8 cellular contexts compared by ENCODE assay signal in the genomic region with DNA sequence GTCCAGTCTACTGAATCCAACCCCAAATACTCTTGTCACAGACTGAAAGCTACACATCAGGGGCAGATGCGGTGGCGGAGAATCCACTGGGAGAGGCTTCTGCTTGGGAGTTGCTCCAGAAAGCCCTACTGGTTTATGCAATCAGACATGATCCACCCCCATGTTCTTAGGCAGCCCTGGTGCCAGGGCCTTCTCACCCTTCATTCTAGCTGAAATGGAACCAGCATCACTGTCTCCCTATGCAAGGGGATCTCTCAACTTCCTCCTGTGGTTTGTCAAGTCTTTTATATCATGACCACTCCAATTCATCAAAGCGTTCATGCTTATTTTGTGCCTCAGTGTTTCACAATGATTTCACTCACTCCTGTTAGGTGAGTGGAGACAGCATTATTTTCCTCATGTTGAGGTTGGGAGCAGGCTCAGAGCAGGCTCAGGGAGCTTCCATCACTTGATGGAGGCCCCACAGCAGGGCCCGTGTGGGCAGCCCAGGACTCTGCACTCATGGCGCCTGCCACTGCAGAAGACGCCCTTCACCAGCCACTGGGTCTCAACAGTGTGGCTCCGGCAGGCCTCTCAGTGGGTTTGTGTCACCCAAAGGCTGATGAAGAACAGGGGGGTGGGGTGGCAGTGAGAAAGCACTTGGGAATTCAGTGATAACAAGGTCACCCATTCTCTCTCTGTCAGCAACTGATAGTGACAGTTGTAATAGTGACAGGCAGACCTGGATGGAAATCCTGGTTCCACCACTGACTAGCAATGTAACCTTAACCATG.
DNase-seq lines count a peak whose midpoint lies in the region; ATAC-seq and TF ChIP-seq lines count a peak whose summit lies in the region.

No MANE protein-coding gene starts in this region.

- TF ChIP-seq CTCF in HFFc6 (IDR thresholded peaks at IDR 0.05): no peak

- no peak overlapping the region for H3K4me3 ChIP-seq in muscle layer of duodenum (ENCODE audit: low read depth in 1 of 2, low read length in 2 of 2)

- H3K27ac ChIP-seq in muscle layer of duodenum (ENCODE audit: low read length): peak overlapping the region; percentile 35

- no peaks in the 10 kb centered on the region for H3K36me3 ChIP-seq in muscle layer of duodenum (ENCODE audit: control insufficient read depth in 1 of 2, insufficient read depth in 2 of 2, low read length in 2 of 2)

- peak overlapping the region; percentile 6 for H3K4me3 Mint-ChIP-seq in activated naive CD4-positive, alpha-beta T cell treated with anti-CD3 and anti-CD28 coated beads, Interleukin-2, amount 10 ng/mL, durations not matched to agents 7 days and 5 days
- H3K4me3 Mint-ChIP-seq in HFFc6: no peak overlapping the region

- DNase-seq in KBM-7 (peak; percentile 28), NCI-H128 (lab: John Stamatoyannopoulos, UW; ENCODE audit: unreplicated experiment) (no peak), NCI-H1436 treated with DMSO at 0.1 percent for 48 hours (lab: John Stamatoyannopoulos, UW) (no peak), HFFc6 (no peak)
- DNase-seq in activated naive CD4-positive, alpha-beta T cell treated with anti-CD3 and anti-CD28 coated beads, Interleukin-2, amount 10 ng/mL, durations not matched to agents 7 days and 5 days: no peak

- H3K4me1 ChIP-seq in muscle layer of duodenum (ENCODE audit: control insufficient read depth in 1 of 2, insufficient read depth in 2 of 2, low read length in 2 of 2): peaks cover 5% of the 10 kb centered on the region in 2 donors

- H3K27me3 Mint-ChIP-seq in activated naive CD4-positive, alpha-beta T cell treated with anti-CD3 and anti-CD28 coated beads, Interleukin-2, amount 10 ng/mL, durations not matched to agents 7 days and 5 days: no peaks in the 10 kb centered on the region
- H3K27me3 Mint-ChIP-seq in HFFc6 (ENCODE audit: insufficient read depth): no peaks in the 10 kb centered on the region; the same call in none of the 2 replicates

- H3K9me3 Mint-ChIP-seq in activated naive CD4-positive, alpha-beta T cell treated with anti-CD3 and anti-CD28 coated beads, Interleukin-2, amount 10 ng/mL, durations not matched to agents 7 days and 5 days: no peaks in the 10 kb centered on the region
- no peaks in the 10 kb centered on the region for H3K9me3 Mint-ChIP-seq in HFFc6

- peaks cover 13% of the 10 kb centered on the region for H3K36me3 Mint-ChIP-seq in activated naive CD4-positive, alpha-beta T cell treated with anti-CD3 and anti-CD28 coated beads, Interleukin-2, amount 10 ng/mL, durations not matched to agents 7 days and 5 days
- H3K36me3 Mint-ChIP-seq in HFFc6 (ENCODE audit: low read depth): no peaks in the 10 kb centered on the region

- no peaks in the 10 kb centered on the region for H3K27me3 ChIP-seq in muscle layer of duodenum (ENCODE audit: low read depth, low read length)

- ATAC-seq in GM18511 (IDR thresholded peaks at IDR 0.05; ENCODE audit: unreplicated experiment) (peak; percentile 24), SK-N-SH treated with all-trans-retinoic acid at 6 μM for 48 hours (no peak)

- CTCF ChIA-PET in activated naive CD4-positive, alpha-beta T cell treated with anti-CD3 and anti-CD28 coated beads, Interleukin-2, amount 10 ng/mL, durations not matched to agents 7 days and 5 days (lab: Charles Lee): interaction anchor here (1.0 to 25.5 kb wide), 6 partner anchors 9 to 362 kb away, joined by 3 to 506 read pairs (median 10); no protein-coding TSS in a partner anchor

- peaks cover 82% of the 10 kb centered on the region for H3K4me1 Mint-ChIP-seq in activated naive CD4-positive, alpha-beta T cell treated with anti-CD3 and anti-CD28 coated beads, Interleukin-2, amount 10 ng/mL, durations not matched to agents 7 days and 5 days
- peaks cover 41% of the 10 kb centered on the region for H3K4me1 Mint-ChIP-seq in HFFc6 (ENCODE audit: low read depth)

- H3K9me3 ChIP-seq in muscle layer of duodenum (ENCODE audit: control insufficient read depth in 1 of 2, low read length in 2 of 2): no peaks in the 10 kb centered on the region

- H3K27ac Mint-ChIP-seq in activated naive CD4-positive, alpha-beta T cell treated with anti-CD3 and anti-CD28 coated beads, Interleukin-2, amount 10 ng/mL, durations not matched to agents 7 days and 5 days: peak overlapping the region; percentile 94
- no peak overlapping the region for H3K27ac Mint-ChIP-seq in HFFc6

- in situ Hi-C loops in KBM-7 (cut with MboI; ENCODE audit: low pct_unique_long_range_greater_than_20kb, low sequenced_read_pairs): no loop called here

TF ChIP-seq in SK-N-SH treated with all-trans-retinoic acid at 6 μM for 48 hours, 23 proteins besides CTCF, POLR2A, EP300 and RAD21:
- no peak for TF ChIP-seq CSDC2 (CRISPR knock-in tag; IDR thresholded peaks at IDR 0.05)
- no peak for TF ChIP-seq ZFP3 (CRISPR knock-in tag; IDR thresholded peaks at IDR 0.05)
- TF ChIP-seq ZNF70 (CRISPR knock-in tag; IDR thresholded peaks at IDR 0.05): no peak
